Comparison of ENCODE assay signal across 1 cellular context in the genomic region with DNA sequence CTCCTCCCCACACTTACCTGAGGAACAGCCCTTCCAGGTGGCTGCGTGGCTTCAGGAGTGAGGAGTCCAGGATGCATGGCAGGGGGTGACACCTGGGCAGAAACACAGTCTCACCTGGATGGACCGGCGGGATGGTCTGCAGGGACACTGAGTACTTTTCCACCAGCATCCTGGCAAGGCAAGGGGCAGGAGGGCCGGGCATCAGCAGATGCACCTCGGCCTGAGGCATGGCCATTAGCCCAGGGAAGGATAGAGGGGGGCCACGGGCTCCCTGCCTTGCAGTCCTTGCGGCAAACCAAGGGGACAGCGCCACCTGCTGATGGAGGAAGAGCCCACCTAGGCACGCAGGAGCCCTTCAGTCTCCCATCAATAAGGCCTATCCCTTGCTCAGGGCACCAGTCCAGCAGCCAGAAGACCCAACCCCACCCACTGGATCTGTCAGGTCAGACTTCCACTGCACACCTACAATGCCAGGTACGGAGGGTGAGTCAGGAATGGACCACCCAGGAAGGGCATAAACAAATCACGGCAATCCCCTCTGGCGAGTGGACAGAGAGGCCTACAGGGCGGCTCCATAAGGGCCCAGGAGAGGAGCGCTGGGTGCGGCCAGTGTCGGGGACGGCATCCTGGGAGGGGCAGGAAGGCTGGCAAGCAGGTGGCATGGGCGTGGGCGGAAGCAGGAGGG.
TF ChIP-seq lines count a peak whose summit lies in the region.

No MANE protein-coding gene starts in this region.

TF ChIP-seq in H1, 55 proteins besides CTCF, POLR2A, EP300 and RAD21 (continued from another document):
- TF ChIP-seq CHD7 (IDR thresholded peaks at IDR 0.05; ENCODE audit: insufficient replicate concordance, low read length) (no peak), RFX5 (IDR thresholded peaks at IDR 0.05; ENCODE audit: borderline replicate concordance, low read depth, low read length) (no peak), SP4 (IDR thresholded peaks at IDR 0.05; ENCODE audit: low read length) (no peak), MAX (IDR thresholded peaks at IDR 0.05) (peak; percentile 47; the same call in 1 of the 2 replicates), RNF2 (IDR thresholded peaks at IDR 0.05; ENCODE audit: borderline replicate concordance, low read depth, low read length, missing control alignments, poor library complexity, severe bottlenecking) (no peak), JUN (IDR thresholded peaks at IDR 0.05; ENCODE audit: low read depth, low read length) (no peak), SP2 (IDR thresholded peaks at IDR 0.05; ENCODE audit: low read length) (no peak), TAF1 (IDR thresholded peaks at IDR 0.05; ENCODE audit: low read depth, low read length) (no peak), USF2 (IDR thresholded peaks at IDR 0.05; ENCODE audit: low read length) (no peak), ATF2 (IDR thresholded peaks at IDR 0.05; ENCODE audit: low read length) (no peak), SP1 (IDR thresholded peaks at IDR 0.05; ENCODE audit: low read depth, low read length) (no peak), YY1 (IDR thresholded peaks at IDR 0.05; ENCODE audit: low read depth, low read length) (no peak), CBX8 (IDR thresholded peaks at IDR 0.05; ENCODE audit: borderline replicate concordance, low read depth, low read length) (no peak), SIN3A (conservative IDR thresholded peaks at IDR 0.05 in 1 of 2, IDR thresholded peaks at IDR 0.05 in 1 of 2; ENCODE audit: low read depth in 1 of 2, low read length in 2 of 2) (peak in 1 of 2 experiments; percentile 59; a peak in 1 of 4 replicates), TAF7 (optimal IDR thresholded peaks at IDR 0.05; ENCODE audit: borderline replicate concordance, low read depth, low read length) (no peak), BCL11A (IDR thresholded peaks at IDR 0.05; ENCODE audit: low read depth in 2 of 2, low read length in 2 of 2) (no peak), SIRT6 (IDR thresholded peaks at IDR 0.05; ENCODE audit: low read length) (no peak), SIX5 (IDR thresholded peaks at IDR 0.05; ENCODE audit: low read depth, low read length) (no peak), BACH1 (IDR thresholded peaks at IDR 0.05; ENCODE audit: low read length) (no peak), GABPA (IDR thresholded peaks at IDR 0.05; ENCODE audit: borderline replicate concordance, insufficient read depth, low read length) (peak; percentile 48; the same call in 1 of the 2 replicates), EGR1 (IDR thresholded peaks at IDR 0.05; ENCODE audit: borderline replicate concordance, low read depth, low read length) (no peak)
